ENCODE assay signal across 9 cellular contexts in the genomic region with DNA sequence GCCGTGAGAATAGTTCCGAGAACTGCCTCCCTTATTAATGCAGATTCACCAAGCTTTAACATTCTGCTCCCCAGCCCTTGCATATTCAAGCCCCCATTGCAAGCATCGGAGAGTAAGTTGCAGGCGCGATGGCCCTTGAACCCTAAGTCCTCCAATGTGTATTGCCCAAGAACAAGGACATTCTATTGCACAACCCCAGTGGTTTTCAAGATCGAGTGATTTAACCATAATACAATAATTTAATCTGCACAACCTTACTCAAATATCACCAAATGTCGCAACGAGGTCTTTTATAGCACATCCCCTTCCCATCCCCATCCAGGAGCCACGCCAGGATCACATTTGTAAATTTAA. TPM values are rescaled to one million over a fixed set of nuclear protein-coding genes. Genes with fewer than 3 reads are reported as not detected.
DNase-seq lines count a peak whose midpoint lies in the region; ATAC-seq and TF ChIP-seq lines count a peak whose summit lies in the region.
"Had no signal": no experiment of that assay in that cellular context is flagged by ENCODE, and none has a peak within 500 bp of the region (broad histone marks: within the 10 kb centered on the region; RNA-seq: fewer than 3 reads in every experiment).

No MANE protein-coding gene starts in this region.

- H3K27ac ChIP-seq in body of pancreas: peak overlapping the region; percentile 86 to 97 (median 94)
- H3K27ac ChIP-seq in substantia nigra (ENCODE audit: low read depth, low read length, poor library complexity, severe bottlenecking): peak overlapping the region; percentile 94

- peaks cover 47% of the 10 kb centered on the region for H3K4me1 ChIP-seq in body of pancreas

- no peaks in the 10 kb centered on the region for H3K36me3 ChIP-seq in body of pancreas (replicated peaks in 1 of 2; ENCODE audit: insufficient read depth in 1 of 2, low read depth in 2 of 2)

- WGBS in body of pancreas, 2 donors: 11 to 19% methylated on average over 9 of the region's 9 CpGs

- no peaks in the 10 kb centered on the region for H3K9me3 ChIP-seq in body of pancreas

- ATAC-seq in body of pancreas: no peak
- ATAC-seq in left lobe of liver: peak; percentile 0
- no peak for ATAC-seq in HG02588 (IDR thresholded peaks at IDR 0.05; ENCODE audit: unreplicated experiment)

- DNase-seq in SKM-1 treated with dmso at 0.1 percent for 144 hours (lab: John Stamatoyannopoulos, UW; ENCODE audit: unreplicated experiment): peak; percentile 78
- no peak for DNase-seq in SKM-1 (lab: John Stamatoyannopoulos, UW; ENCODE audit: unreplicated experiment)
- no peak for DNase-seq in body of pancreas
- DNase-seq in left lobe of liver (ENCODE audit: low spot score): no peak
- DNase-seq in substantia nigra (lab: John Stamatoyannopoulos, UW): no peak
- DNase-seq in activated CD4-positive, CD25-positive, alpha-beta regulatory T cell (lab: John Stamatoyannopoulos, UW): no peak
- no peak for DNase-seq in hippocampal formation (lab: John Stamatoyannopoulos, UW)
- DNase-seq: SIG-M5 had no signal

- no peak for TF ChIP-seq POLR2A in body of pancreas (IDR thresholded peaks at IDR 0.05)

- H3K4me3 ChIP-seq in body of pancreas: no peak overlapping the region

- H3K27me3 ChIP-seq in body of pancreas: no peaks in the 10 kb centered on the region

- TF ChIP-seq CTCF in body of pancreas (IDR thresholded peaks at IDR 0.05): no peak

- intact Hi-C loops in body of pancreas (cut with DNase I): loop anchor here (5.0 kb wide), 1 partner anchor 304 kb away; no protein-coding TSS in a partner anchor

RNA-seq across cellular contexts. Expression of a gene that starts 21.7 kb away (rescaled TPM):
- total RNA-seq in body of pancreas (100 to 1,000 TPM in 1 of 2 donors, 10 to 100 TPM in 1; 47.7 to 135 TPM), left lobe of liver (29.5 TPM)
